9 cellular contexts compared by ENCODE assay signal in the genomic region with DNA sequence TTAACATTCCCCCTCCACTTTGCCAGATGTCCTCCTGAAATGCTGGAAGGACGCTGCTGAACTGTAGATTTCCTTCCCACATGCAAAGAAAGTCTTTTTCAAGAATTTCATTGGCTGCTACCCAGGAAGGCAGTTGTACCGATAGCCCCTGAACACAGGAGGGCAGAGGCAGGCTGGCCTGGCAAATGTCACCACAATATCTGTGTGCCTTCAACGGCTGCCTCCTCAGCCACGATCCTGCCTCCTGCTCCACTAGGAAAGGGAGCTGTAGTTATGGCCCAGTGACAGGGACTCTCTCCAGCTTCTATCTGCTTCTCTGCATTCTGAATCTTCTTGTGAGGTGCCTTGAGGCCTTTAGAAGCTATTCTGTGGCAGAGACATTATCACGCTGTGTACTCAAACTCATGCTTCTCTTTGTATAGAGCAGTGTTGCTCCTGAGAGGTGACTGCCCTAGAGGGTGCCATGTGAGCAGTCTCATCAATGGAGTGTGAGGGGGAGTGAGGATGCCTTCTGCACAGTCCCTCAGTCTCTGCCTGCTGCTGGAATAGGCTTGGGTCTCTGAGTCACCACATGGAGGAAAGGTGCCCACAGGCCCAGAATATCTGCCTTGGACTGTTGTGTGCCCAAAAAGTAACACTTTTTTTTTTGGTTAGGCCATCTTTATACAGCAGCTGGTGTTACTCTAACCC.
DNase-seq lines count a peak whose midpoint lies in the region; ATAC-seq and TF ChIP-seq lines count a peak whose summit lies in the region.
"Had no signal": no experiment of that assay in that cellular context is flagged by ENCODE, and none has a peak within 500 bp of the region (broad histone marks: within the 10 kb centered on the region; RNA-seq: fewer than 3 reads in every experiment).

No MANE protein-coding gene starts in this region.

- H3K79me2 ChIP-seq in SK-N-SH (ENCODE audit: insufficient read depth): no peaks in the 10 kb centered on the region
- H3K79me2 ChIP-seq in osteoblast (ENCODE audit: insufficient read depth, low read length): no peaks in the 10 kb centered on the region

- no peak for ATAC-seq in HG03196 (IDR thresholded peaks at IDR 0.05; ENCODE audit: unreplicated experiment)

- TF ChIP-seq EP300 in Ishikawa (IDR thresholded peaks at IDR 0.05; ENCODE audit: borderline replicate concordance) (no peak), SK-N-SH (IDR thresholded peaks at IDR 0.05; ENCODE audit: borderline replicate concordance in 1 of 2, low read depth in 1 of 2, low read length in 1 of 2) (peak in 1 of 2 experiments; percentile 28; a peak in 1 of 4 replicates)

- in situ Hi-C loops in GM13977 (cut with MboI; ENCODE audit: low pct_unique_long_range_greater_than_20kb, low sequenced_read_pairs, unreplicated experiment): no loop called here

- H3K4me1 ChIP-seq in SK-N-SH (ENCODE audit: control insufficient read depth in 1 of 2, insufficient read depth in 2 of 2, low read depth in 1 of 2, low read length in 1 of 2) (peaks cover 25 to 64% of the 10 kb centered on the region in 2 experiments), osteoblast (ENCODE audit: insufficient read depth, low read length) (peaks cover 33% of the 10 kb centered on the region)

- H3K27ac ChIP-seq in SK-N-SH (ENCODE audit: low read depth in 2 of 2, low read length in 1 of 2): peak overlapping the region; percentile 62 to 64
- H3K27ac ChIP-seq in osteoblast (ENCODE audit: low read depth, low read length): no peak overlapping the region
- H3K27ac ChIP-seq: uterus had no signal

- TF ChIP-seq RAD21 in Ishikawa (IDR thresholded peaks at IDR 0.05; ENCODE audit: low read depth): peak; percentile 53
- TF ChIP-seq RAD21 in SK-N-SH (IDR thresholded peaks at IDR 0.05; ENCODE audit: low read length): peak; percentile 95

- H4K20me1 ChIP-seq in SK-N-SH (ENCODE audit: insufficient read depth): no peaks in the 10 kb centered on the region
- H4K20me1 ChIP-seq in osteoblast (ENCODE audit: insufficient read depth, low read length): no peaks in the 10 kb centered on the region

- H3K4me2 ChIP-seq in SK-N-SH (peak overlapping the region; percentile 49; the same call in 1 of the 2 replicates), osteoblast (ENCODE audit: insufficient read depth, low read length) (peak overlapping the region; percentile 23)

- H3K27me3 ChIP-seq in SK-N-SH (ENCODE audit: insufficient read depth): no peaks in the 10 kb centered on the region
- H3K27me3 ChIP-seq in osteoblast (ENCODE audit: insufficient read depth, low read length): no peaks in the 10 kb centered on the region
- H3K27me3 ChIP-seq: uterus had no signal

- CTCF ChIA-PET in AG04449 (lab: Yijun Ruan, JAX): interaction anchor here (0.6 to 3.6 kb wide), 9 partner anchors 11 to 502 kb away, joined by 3 to 13 read pairs (median 3); no protein-coding TSS in a partner anchor
- CTCF ChIA-PET in SK-N-SH (lab: Yijun Ruan, JAX): interaction anchor here (0.6 to 6.9 kb wide), 32 partner anchors 9 to 574 kb away, joined by 3 to 50 read pairs (median 3); partner anchors contain the start of gene ENOX1

- H3K9ac ChIP-seq in SK-N-SH: no peak overlapping the region

- no peaks in the 10 kb centered on the region for H3K9me3 ChIP-seq in SK-N-SH
- no peaks in the 10 kb centered on the region for H3K9me3 ChIP-seq in osteoblast (ENCODE audit: low read depth, low read length)
- H3K9me3 ChIP-seq: uterus had no signal

- H3K4me3 ChIP-seq in AG04449 (ENCODE audit: low read depth, low read length) (no peak overlapping the region), SK-N-SH (ENCODE audit: low read depth in 2 of 2, low read length in 1 of 2) (no peak overlapping the region; a peak in 1 of 4 replicates), fibroblast of the aortic adventitia (ENCODE audit: low read depth, low read length) (no peak overlapping the region), osteoblast (ENCODE audit: insufficient read depth, low read length) (no peak overlapping the region)
- H3K4me3 ChIP-seq: uterus had no signal

- DNase-seq in AG04449 (ENCODE audit: low read depth, low spot score) (no peak), GM13977 (ENCODE audit: low spot score) (no peak), SK-N-SH (peak; percentile 79), fibroblast of the aortic adventitia (ENCODE audit: low read depth) (peak; percentile 81), osteoblast (ENCODE audit: insufficient read length, low spot score, missing footprints) (peak; percentile 86), cerebellar nuclear complex (lab: John Stamatoyannopoulos, UW) (no peak)

- POLR2A ChIA-PET in AG04449 (lab: Yijun Ruan, JAX): no interaction called here
- POLR2A ChIA-PET in SK-N-SH (lab: Yijun Ruan, JAX): no interaction called here

- H3F3A ChIP-seq in SK-N-SH (replicated peaks; ENCODE audit: insufficient read depth): peaks cover 14% of the 10 kb centered on the region

- TF ChIP-seq CTCF in AG04449 (IDR thresholded peaks at IDR 0.05; ENCODE audit: insufficient read depth, low read length, missing control alignments) (peak; percentile 72), GM13977 (IDR thresholded peaks at IDR 0.05; ENCODE audit: extremely low read depth, insufficient read depth, missing control alignments) (peak; percentile 58), SK-N-SH (IDR thresholded peaks at IDR 0.05) (peak; percentile 64), fibroblast of the aortic adventitia (IDR thresholded peaks at IDR 0.05; ENCODE audit: insufficient read depth, low read length) (peak; percentile 70), osteoblast (IDR thresholded peaks at IDR 0.05; ENCODE audit: extremely low read depth, low read depth, low read length) (peak; percentile 66)

- H3K36me3 ChIP-seq in SK-N-SH (replicated peaks in 1 of 2; ENCODE audit: control insufficient read depth in 1 of 2, insufficient read depth in 2 of 2, low read length in 1 of 2): no peaks in the 10 kb centered on the region
- no peaks in the 10 kb centered on the region for H3K36me3 ChIP-seq in osteoblast (ENCODE audit: insufficient read depth, low read length)
- H3K36me3 ChIP-seq: uterus had no signal

- WGBS in SK-N-SH (ENCODE audit: low lambda C conversion rate): 23% methylated on average over 5 of the region's 5 CpGs

- H2AFZ ChIP-seq in SK-N-SH (ENCODE audit: low read depth) (peak overlapping the region; percentile 83), osteoblast (ENCODE audit: low read length) (peak overlapping the region; percentile 67)

- H3K9me2 ChIP-seq in SK-N-SH: no peaks in the 10 kb centered on the region

TF ChIP-seq in Ishikawa, 13 proteins besides CTCF, POLR2A, EP300 and RAD21:
- TF ChIP-seq YY1 (IDR thresholded peaks at IDR 0.05; ENCODE audit: low read depth): no peak

TF ChIP-seq in SK-N-SH, 30 proteins besides CTCF, POLR2A, EP300 and RAD21 (continues in another document):
- no peak for TF ChIP-seq FOXM1 (IDR thresholded peaks at IDR 0.05; ENCODE audit: low read depth)
- TF ChIP-seq REST (IDR thresholded peaks at IDR 0.05; ENCODE audit: low read depth, low read length): no peak
- no peak for TF ChIP-seq GABPA (IDR thresholded peaks at IDR 0.05; ENCODE audit: low read depth)
- TF ChIP-seq FOXJ3 (CRISPR knock-in tag; IDR thresholded peaks at IDR 0.05): no peak
- TF ChIP-seq, protein P1, sequence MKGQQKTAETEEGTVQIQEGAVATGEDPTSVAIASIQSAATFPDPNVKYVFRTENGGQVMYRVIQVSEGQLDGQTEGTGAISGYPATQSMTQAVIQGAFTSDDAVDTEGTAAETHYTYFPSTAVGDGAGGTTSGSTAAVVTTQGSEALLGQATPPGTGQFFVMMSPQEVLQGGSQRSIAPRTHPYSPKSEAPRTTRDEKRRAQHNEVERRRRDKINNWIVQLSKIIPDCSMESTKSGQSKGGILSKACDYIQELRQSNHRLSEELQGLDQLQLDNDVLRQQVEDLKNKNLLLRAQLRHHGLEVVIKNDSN (IDR thresholded peaks at IDR 0.05; ENCODE audit: borderline replicate concordance, low read depth): no peak
- TF ChIP-seq TCF12 (IDR thresholded peaks at IDR 0.05): peak; percentile 72; the same call in 1 of the 2 replicates
- TF ChIP-seq MXI1 (IDR thresholded peaks at IDR 0.05; ENCODE audit: low read depth, low read length): peak; percentile 25; the same call in 1 of the 2 replicates
- TF ChIP-seq JUND (IDR thresholded peaks at IDR 0.05): no peak
- no peak for TF ChIP-seq EZH2phosphoT487 (IDR thresholded peaks at IDR 0.05; ENCODE audit: borderline replicate concordance, low read depth)
- peak; percentile 94 for TF ChIP-seq SMC3 (IDR thresholded peaks at IDR 0.05; ENCODE audit: low read depth, low read length)
- no peak for TF ChIP-seq ELF1 (IDR thresholded peaks at IDR 0.05)

Comparison
In these comparisons a context has a peak if more than half of its experiments do, and no peak if none do; other contexts are left out.
1. DNase-seq: peak in SK-N-SH (single experiment), fibroblast of the aortic adventitia (single experiment) and osteoblast (single experiment); none in AG04449 (single experiment), GM13977 (single experiment) and cerebellar nuclear complex (0 of 2).
2. Peak in every context shown above with its lines, with median percentiles within 50 percentile points of each other: CTCF ChIP-seq.